23 cellular contexts compared by ENCODE assay signal in the genomic region with DNA sequence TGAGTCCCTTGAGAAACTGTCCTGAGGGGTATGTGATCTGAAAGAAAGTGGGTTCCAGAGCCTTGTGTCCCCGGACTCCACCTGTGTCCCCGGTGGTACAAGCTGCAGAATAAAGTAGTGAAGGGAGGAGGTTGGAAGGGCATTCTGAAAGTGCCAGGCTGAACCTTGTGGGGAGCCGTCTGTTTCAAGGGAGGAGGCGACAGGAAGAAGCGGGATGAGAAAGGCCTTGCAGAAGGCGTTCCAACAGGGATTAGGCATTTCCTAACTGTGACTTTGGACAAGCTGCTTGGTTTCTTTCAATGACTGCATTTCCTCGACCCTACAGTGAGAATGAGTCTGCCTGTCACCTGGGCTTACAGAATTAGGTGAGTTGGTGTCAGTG. TPM values are rescaled to one million over a fixed set of nuclear protein-coding genes. Genes with fewer than 3 reads are reported as not detected.
DNase-seq lines count a peak whose midpoint lies in the region; ATAC-seq and TF ChIP-seq lines count a peak whose summit lies in the region.
"Had no signal": no experiment of that assay in that cellular context is flagged by ENCODE, and none has a peak within 500 bp of the region (broad histone marks: within the 10 kb centered on the region; RNA-seq: fewer than 3 reads in every experiment).

No MANE protein-coding gene starts in this region.

- no peak for TF ChIP-seq CTCF in HCT116 (IDR thresholded peaks at IDR 0.05 in 2 of 3, conservative IDR thresholded peaks at IDR 0.05 in 1 of 3; ENCODE audit: borderline replicate concordance in 1 of 3, insufficient read depth in 1 of 3, low read depth in 2 of 3, low read length in 2 of 3)
- TF ChIP-seq CTCF in neural progenitor cell (IDR thresholded peaks at IDR 0.05): no peak
- no peak for TF ChIP-seq CTCF in natural killer cell (IDR thresholded peaks at IDR 0.05)
- no peak for TF ChIP-seq CTCF in heart left ventricle (IDR thresholded peaks at IDR 0.05)

- H3K9ac ChIP-seq in HCT116 (ENCODE audit: low read length) (no peak overlapping the region), neural progenitor cell (no peak overlapping the region)

- H3K27ac Mint-ChIP-seq in T-helper 1 cell treated with Interleukin-12 subunit alpha and Interleukin-12 subunit beta and Interleukin-4 antibody, amounts not matched to agents 30 μg/mL and 1 μg/mL, for 36 hours: peak overlapping the region; percentile 78
- H3K27ac Mint-ChIP-seq in T-helper 17 cell (peak overlapping the region; percentile 88), neural progenitor cell (no peak overlapping the region), natural killer cell (no peak overlapping the region)
- H3K27ac Mint-ChIP-seq: CD14-positive monocyte, nephron had no signal

- H3K4me3 ChIP-seq in HCT116 (replicated peaks in 1 of 2; ENCODE audit: low read depth in 1 of 2, low read length in 2 of 2) (peak overlapping the region in 1 of 2 experiments; percentile 9; a peak in 1 of 4 replicates), neural progenitor cell (no peak overlapping the region), heart left ventricle (no peak overlapping the region)
- H3K4me3 ChIP-seq: dorsolateral prefrontal cortex, lower lobe of right lung, suprapubic skin had no signal

- peaks cover 81% of the 10 kb centered on the region for H3K27me3 Mint-ChIP-seq in T-helper 1 cell treated with Interleukin-12 subunit alpha and Interleukin-12 subunit beta and Interleukin-4 antibody, amounts not matched to agents 30 μg/mL and 1 μg/mL, for 36 hours (ENCODE audit: low read depth)
- H3K27me3 Mint-ChIP-seq in T-helper 17 cell: peaks cover 58% of the 10 kb centered on the region
- peaks cover 77% of the 10 kb centered on the region for H3K27me3 Mint-ChIP-seq in neural progenitor cell (ENCODE audit: insufficient read depth, low read depth)
- peaks cover 70 to 79% of the 10 kb centered on the region in 2 donors for H3K27me3 Mint-ChIP-seq in natural killer cell (ENCODE audit: low read depth in 2 of 2)

- H3K9me3 Mint-ChIP-seq in T-helper 1 cell treated with Interleukin-12 subunit alpha and Interleukin-12 subunit beta and Interleukin-4 antibody, amounts not matched to agents 30 μg/mL and 1 μg/mL, for 36 hours: no peaks in the 10 kb centered on the region
- H3K9me3 Mint-ChIP-seq in neural progenitor cell: no peaks in the 10 kb centered on the region
- peaks cover 0 to 3% of the 10 kb centered on the region in 2 donors for H3K9me3 Mint-ChIP-seq in natural killer cell

- RAD21 ChIA-PET in HCT116 (lab: Charles Lee; ENCODE audit: low non-redundant PET in 1 of 2, low total read pairs in 2 of 2, uncharacterized antibody in 2 of 2, unreplicated experiment in 2 of 2): no interaction called here

- TF ChIP-seq RAD21 in HCT116 (IDR thresholded peaks at IDR 0.05; ENCODE audit: low read depth): no peak

- WGBS in heart left ventricle, 4 donors: 48 to 66% (median 56%) methylated on average over 7 of the region's 7 CpGs

- H3K27me3 ChIP-seq in HCT116 (ENCODE audit: insufficient read depth, low read length) (no peaks in the 10 kb centered on the region), neural progenitor cell (peaks cover 100% of the 10 kb centered on the region), heart left ventricle (peaks cover 65 to 100% (median 97%) of the 10 kb centered on the region in 9 donors)

- H3K9me3 ChIP-seq in HCT116 (ENCODE audit: control insufficient read depth in 1 of 2, insufficient read depth in 1 of 2, low read depth in 1 of 2, low read length in 2 of 2) (no peaks in the 10 kb centered on the region), T-helper 17 cell (ENCODE audit: control insufficient read depth, low read length, poor library complexity, severe bottlenecking) (peaks cover 11% of the 10 kb centered on the region), neural progenitor cell (ENCODE audit: low read depth) (no peaks in the 10 kb centered on the region), heart left ventricle (no peaks in the 10 kb centered on the region)
- H3K9me3 ChIP-seq: lower lobe of right lung, suprapubic skin had no signal

- peak; percentile 30 for ATAC-seq in HCT116
- no peak for ATAC-seq in T-helper 17 cell
- no peak for ATAC-seq in natural killer cell
- no peak for ATAC-seq in heart left ventricle

- no peaks in the 10 kb centered on the region for H3K9me2 ChIP-seq in HCT116 (ENCODE audit: insufficient read depth)

- H3K4me3 Mint-ChIP-seq in T-helper 1 cell treated with Interleukin-12 subunit alpha and Interleukin-12 subunit beta and Interleukin-4 antibody, amounts not matched to agents 30 μg/mL and 1 μg/mL, for 36 hours: peak overlapping the region; percentile 29
- H3K4me3 Mint-ChIP-seq in T-helper 17 cell (no peak overlapping the region), neural progenitor cell (no peak overlapping the region), natural killer cell (no peak overlapping the region)

- DNase-seq in T-helper 1 cell (no peak), HCT116 (ENCODE audit: low read depth, low spot score) (no peak), T-helper 17 cell (no peak), neural progenitor cell (ENCODE audit: low spot score) (peak; percentile 19), AG08396 (ENCODE audit: low spot score) (no peak), natural killer cell (no peak), heart left ventricle (no peak)
- DNase-seq: hippocampal formation; KG1; stimulated activated naive CD4-positive, alpha-beta T cell treated with Interleukin-2 at 50 U/mL for 16 hours had no signal

- H3K27ac ChIP-seq in HCT116 (ENCODE audit: low read depth, low read length): no peak overlapping the region
- H3K27ac ChIP-seq in neural progenitor cell: no peak overlapping the region
- H3K27ac ChIP-seq in heart left ventricle: no peak overlapping the region
- H3K27ac ChIP-seq: 22Rv1, dorsolateral prefrontal cortex, lower lobe of right lung, suprapubic skin, VCaP had no signal

- CTCF ChIA-PET in HCT116 (lab: Charles Lee): interaction anchor here (1.0 to 2.4 kb wide), 3 partner anchors 10 to 126 kb away, joined by 3 to 11 read pairs (median 3); no protein-coding TSS in a partner anchor

- POLR2A ChIA-PET in HCT116 (lab: Charles Lee): no interaction called here

- H3K4me1 ChIP-seq in HCT116 (ENCODE audit: control insufficient read depth in 1 of 2, insufficient read depth in 2 of 2, low read length in 2 of 2) (peaks cover 0 to 10% of the 10 kb centered on the region in 2 experiments; a peak in 3 of 4 replicates), neural progenitor cell (peaks cover 8% of the 10 kb centered on the region), heart left ventricle (peaks cover 0 to 30% (median 1%) of the 10 kb centered on the region in 12 donors)

- TF ChIP-seq POLR2A in HCT116 (IDR thresholded peaks at IDR 0.05; ENCODE audit: borderline replicate concordance, extremely low read depth, insufficient read depth, insufficient read length) (no peak), heart left ventricle (IDR thresholded peaks at IDR 0.05) (no peak)

- no peaks in the 10 kb centered on the region for H4K20me1 ChIP-seq in HCT116 (ENCODE audit: insufficient read depth)
- peaks cover 61% of the 10 kb centered on the region for H4K20me1 ChIP-seq in neural progenitor cell (ENCODE audit: low read depth)

- H3K79me2 ChIP-seq in HCT116 (ENCODE audit: insufficient read depth, low read length) (no peaks in the 10 kb centered on the region), neural progenitor cell (ENCODE audit: low read depth) (no peaks in the 10 kb centered on the region)

- peaks cover 26% of the 10 kb centered on the region for H3K4me1 Mint-ChIP-seq in T-helper 1 cell treated with Interleukin-12 subunit alpha and Interleukin-12 subunit beta and Interleukin-4 antibody, amounts not matched to agents 30 μg/mL and 1 μg/mL, for 36 hours (ENCODE audit: low read depth)
- peaks cover 8% of the 10 kb centered on the region for H3K4me1 Mint-ChIP-seq in T-helper 17 cell
- peaks cover 16% of the 10 kb centered on the region for H3K4me1 Mint-ChIP-seq in neural progenitor cell
- peaks cover 18 to 26% of the 10 kb centered on the region in 2 donors for H3K4me1 Mint-ChIP-seq in natural killer cell

- H2AFZ ChIP-seq in HCT116 (ENCODE audit: low read depth, low read length, poor library complexity, severe bottlenecking) (peak overlapping the region; percentile 97), neural progenitor cell (replicated peaks) (no peak overlapping the region)

- H3K36me3 Mint-ChIP-seq in T-helper 1 cell treated with Interleukin-12 subunit alpha and Interleukin-12 subunit beta and Interleukin-4 antibody, amounts not matched to agents 30 μg/mL and 1 μg/mL, for 36 hours (ENCODE audit: low read depth): peaks cover 7% of the 10 kb centered on the region
- H3K36me3 Mint-ChIP-seq in T-helper 17 cell (ENCODE audit: low read depth) (peaks cover 8% of the 10 kb centered on the region), neural progenitor cell (peaks cover 1% of the 10 kb centered on the region), natural killer cell (peaks cover 14% of the 10 kb centered on the region)

- intact Hi-C loops in HCT116 (cut with micrococcal nuclease) (loop anchor here (5.0 to 10.0 kb wide), 3 partner anchors 114 to 917 kb away; partner anchors contain the start of genes EFCAB7 and ITGB3BP), natural killer cell (cut with micrococcal nuclease) (no loop called here), heart left ventricle (cut with DNase I) (loop anchor here in 1 of 10 donors (5.0 kb wide), 1 partner anchor 114 kb away; no protein-coding TSS in a partner anchor)

- BruUV-seq in HCT116 (replicated peaks; lab: Mats Ljungman, UMichigan): no TSS peak

- peak overlapping the region; percentile 58 for H3K4me2 ChIP-seq in HCT116 (ENCODE audit: low read length)
- H3K4me2 ChIP-seq in neural progenitor cell: no peak overlapping the region

- H3K36me3 ChIP-seq in HCT116 (ENCODE audit: control insufficient read depth in 1 of 2, insufficient read depth in 2 of 2, low read length in 2 of 2) (no peaks in the 10 kb centered on the region), neural progenitor cell (no peaks in the 10 kb centered on the region), heart left ventricle (no peaks in the 10 kb centered on the region)
- H3K36me3 ChIP-seq: lower lobe of right lung, suprapubic skin had no signal

- peaks cover 55% of the 10 kb centered on the region for H3F3A ChIP-seq in neural progenitor cell (ENCODE audit: low read depth)

TF ChIP-seq in HCT116, 20 proteins besides CTCF, POLR2A, EP300 and RAD21 (continues in another document):
- no peak for TF ChIP-seq TCF7L2 (IDR thresholded peaks at IDR 0.05; ENCODE audit: borderline replicate concordance, extremely low read depth, insufficient read depth, insufficient read length)
- no peak for TF ChIP-seq EGR1 (IDR thresholded peaks at IDR 0.05; ENCODE audit: low read depth)

RNA-seq across cellular contexts. Expression of gene FOXD3, which starts 5.8 kb away (rescaled TPM):
- total RNA-seq in HCT116 (2021; ENCODE audit: unreplicated experiment) (0.17 TPM), T-helper 17 cell (not detected), neural progenitor cell (ENCODE audit: low replicate concordance) (0.06 and 0.37 TPM in 2 replicates), natural killer cell (not detected), heart left ventricle (under 1 TPM in 8 of 9 donors, not detected in 1; 0.12 to 0.81 (median 0.34) TPM)
- 0.10 and 0.13 TPM in 2 replicates for polyA plus RNA-seq in HCT116 (2012)
- polyA plus RNA-seq in heart left ventricle: under 1 TPM; 0.03 to 0.19 TPM
- total RNA-seq: chondrocyte, endothelial cell of umbilical vein, HT-29, lower lobe of right lung, osteocyte, ureter had no signal
- polyA plus RNA-seq: CD14-positive monocyte, endothelial cell of umbilical vein had no signal

RNA-seq across cellular contexts. Expression of gene ALG6, which starts 39.3 kb away (rescaled TPM):
- total RNA-seq in HCT116 (2021; ENCODE audit: unreplicated experiment) (14.7 TPM), T-helper 17 cell (10 to 100 TPM; 15.0 to 18.9 TPM), neural progenitor cell (ENCODE audit: low replicate concordance) (29.1 and 41.7 TPM in 2 replicates), natural killer cell (10 to 100 TPM; 21.3 to 28.0 (median 23.4) TPM), heart left ventricle (1 to 10 TPM; 3.0 to 7.4 (median 3.9) TPM)
- polyA plus RNA-seq in HCT116 (2012): 2.1 and 3.7 TPM in 2 replicates
- polyA plus RNA-seq in heart left ventricle: 1 to 10 TPM; 6.0 to 7.6 TPM

Comparison
In these comparisons a context has a peak if more than half of its experiments do, and no peak if none do; other contexts are left out.
1. H3K27ac Mint-ChIP-seq: peak in T-helper 1 cell treated with Interleukin-12 subunit alpha and Interleukin-12 subunit beta and Interleukin-4 antibody, amounts not matched to agents 30 μg/mL and 1 μg/mL, for 36 hours (single experiment) and T-helper 17 cell (single experiment); none in neural progenitor cell (single experiment) and natural killer cell (0 of 2).